Comparison of ENCODE assay signal across 1 cellular context in the genomic region with DNA sequence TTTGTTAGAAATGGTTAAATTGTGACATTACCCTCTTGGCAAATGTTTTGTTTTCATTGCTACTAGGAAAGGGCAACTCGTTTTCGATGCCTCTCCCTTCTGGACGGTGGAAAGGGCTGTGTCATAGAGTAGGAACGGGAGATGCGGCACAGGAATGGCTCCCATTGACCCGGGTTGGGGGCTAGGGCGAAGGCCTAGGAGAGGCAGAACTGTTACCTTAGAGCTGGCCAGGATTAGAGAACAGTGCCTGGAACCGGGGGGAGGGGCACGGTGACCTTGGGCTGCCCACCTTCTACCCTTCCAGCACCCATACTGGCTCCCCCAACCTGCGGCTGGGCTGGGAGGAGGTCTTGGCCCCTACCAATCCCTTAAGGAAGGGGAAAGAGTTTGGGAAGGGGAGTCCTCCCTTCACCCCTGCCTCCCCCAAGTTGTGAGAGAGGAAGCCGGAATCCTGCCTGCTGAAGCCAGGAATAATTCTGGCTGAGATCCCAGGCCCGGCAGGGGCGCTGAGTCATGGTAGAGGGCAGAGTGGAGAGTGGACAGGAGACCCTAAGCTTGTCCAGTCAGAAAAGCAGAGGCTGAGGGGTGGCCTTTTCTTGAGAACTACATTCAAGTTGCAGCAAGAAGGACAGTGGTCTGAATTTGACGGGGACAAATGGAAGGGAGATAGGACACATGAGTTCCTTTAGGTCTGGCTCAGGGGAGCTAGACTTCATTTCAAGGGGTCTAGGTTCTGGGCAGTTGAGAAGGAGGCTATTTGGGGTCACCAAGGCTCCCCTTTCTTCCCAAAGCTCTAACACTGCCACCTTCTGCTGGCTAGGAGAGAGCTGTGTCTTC.
TF ChIP-seq lines count a peak whose summit lies in the region.

No MANE protein-coding gene starts in this region.

TF ChIP-seq in K562, 482 proteins besides CTCF, POLR2A, EP300 and RAD21 (continued from another document):
- TF ChIP-seq ZBTB40 (IDR thresholded peaks at IDR 0.05), result peak; percentile 24; the same call in 1 of the 2 replicates
- TF ChIP-seq ZBTB40 (CRISPR knock-in tag; IDR thresholded peaks at IDR 0.05), result no peak
- TF ChIP-seq, protein P1, sequence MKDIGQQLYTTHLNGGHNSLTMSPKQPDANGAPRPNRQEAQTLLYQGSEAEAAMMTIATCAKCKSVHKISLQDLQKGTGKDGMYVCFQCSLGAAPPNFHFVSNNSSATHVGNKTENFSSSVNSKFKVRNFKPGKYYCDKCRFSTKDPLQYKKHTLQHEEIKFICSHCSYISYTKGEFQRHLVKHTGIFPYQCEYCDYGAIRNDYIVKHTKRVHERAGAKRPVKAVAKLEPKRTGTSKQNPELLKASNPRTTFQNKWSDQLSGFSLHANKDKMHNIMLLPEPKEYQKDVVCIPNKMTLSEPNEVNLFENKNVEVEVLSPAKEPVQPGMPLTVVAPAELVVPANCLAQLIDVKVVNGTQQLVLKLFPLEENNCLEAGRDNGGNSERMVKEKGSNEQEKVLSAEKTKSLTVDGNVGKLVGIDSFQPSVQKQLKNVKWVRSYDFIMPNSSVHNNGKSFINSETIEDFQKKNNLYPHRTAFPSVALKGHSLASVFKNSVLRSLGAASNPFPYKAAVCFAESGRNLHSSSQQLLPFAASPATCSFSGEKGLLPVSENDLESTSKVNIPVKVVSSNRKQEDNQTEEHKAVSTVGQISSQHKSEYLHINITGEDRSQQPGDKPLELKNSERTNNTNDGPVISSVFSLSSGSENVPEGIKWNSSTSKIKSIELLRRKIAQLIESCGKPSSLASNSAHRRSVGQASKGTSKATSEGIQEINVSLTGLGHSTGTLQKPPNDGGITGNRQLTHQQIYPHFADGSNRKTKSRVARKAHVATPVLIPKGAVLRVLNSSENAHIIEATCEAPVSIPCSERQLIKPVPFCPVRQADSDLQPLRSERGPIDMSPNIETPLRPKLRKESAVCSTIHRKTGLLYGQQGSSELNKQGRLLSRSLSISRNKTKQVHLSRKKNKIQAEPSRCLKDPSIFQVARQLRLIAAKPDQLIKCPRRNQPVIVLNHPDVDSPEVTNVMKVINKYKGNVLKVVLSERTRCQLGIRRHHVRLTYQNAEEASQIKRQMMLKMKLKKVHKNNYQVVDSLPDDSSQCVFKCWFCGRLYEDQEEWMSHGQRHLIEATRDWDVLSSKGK (CRISPR knock-in tag; IDR thresholded peaks at IDR 0.05), result no peak
- TF ChIP-seq ZNF395 (CRISPR knock-in tag; IDR thresholded peaks at IDR 0.05), result peak; percentile 35; the same call in 1 of the 2 replicates
- 0 out of 2 replicates have a peak, but pooled peaks have one; percentile 7 for TF ChIP-seq PTTG1 (tag; IDR thresholded peaks at IDR 0.05; ENCODE audit: low read depth)
- no peak for TF ChIP-seq FOXM1 (IDR thresholded peaks at IDR 0.05; ENCODE audit: low read depth)
- no peak for TF ChIP-seq FOXM1 (CRISPR knock-in tag; IDR thresholded peaks at IDR 0.05; ENCODE audit: low read depth)
- TF ChIP-seq SUPT5H (IDR thresholded peaks at IDR 0.05), result peak; percentile 42; the same call in 1 of the 2 replicates
- TF ChIP-seq YY1 (IDR thresholded peaks at IDR 0.05; ENCODE audit: borderline replicate concordance in 1 of 3, control insufficient read depth in 1 of 3, extremely low read depth in 1 of 3, insufficient read depth in 3 of 3, insufficient read length in 1 of 3, insufficient replicate concordance in 2 of 3, low read depth in 1 of 3, low read length in 2 of 3), result peak in 1 of 3 experiments; percentile 40
- peak; percentile 74 for TF ChIP-seq ZBTB7A (IDR thresholded peaks at IDR 0.05; ENCODE audit: borderline replicate concordance, control insufficient read depth, low read depth, low read length)
- peak; percentile 89 for TF ChIP-seq ZNF316 (IDR thresholded peaks at IDR 0.05)
- peak; percentile 13; the same call in 1 of the 2 replicates for TF ChIP-seq ZBTB17 (CRISPR knock-in tag; IDR thresholded peaks at IDR 0.05)
- TF ChIP-seq TAF9B (IDR thresholded peaks at IDR 0.05; ENCODE audit: partially characterized antibody), result no peak
- no peak for TF ChIP-seq ZNF143 (CRISPR knock-in tag; IDR thresholded peaks at IDR 0.05)
- TF ChIP-seq ZFX (CRISPR knock-in tag; IDR thresholded peaks at IDR 0.05), result peak; percentile 25
- TF ChIP-seq TEAD2 (tag; IDR thresholded peaks at IDR 0.05), result no peak
